In genomic region chr1:175155936-175156335, GRCh38 we compare ENCODE assay signal across 28 cellular contexts.
"Had no signal": no experiment of that assay in that cellular context is flagged by ENCODE, and none has a peak within 500 bp of the region (broad histone marks: within the 10 kb centered on the region; RNA-seq: fewer than 3 reads in every experiment).

No MANE protein-coding gene starts in this region.

- FAIRE-seq: astrocyte, endothelial cell of umbilical vein, keratinocyte, TTC549 had no signal

- H3K27me3 ChIP-seq: brain microvascular endothelial cell, tibial nerve had no signal

- H3K9me3 ChIP-seq: gastroesophageal sphincter, mucosa of descending colon, tibial nerve had no signal

- H3K4me3 Mint-ChIP-seq: activated CD8-positive, alpha-beta T cell treated with anti-CD3 and anti-CD28 coated beads for 36 hours; activated T-cell treated with anti-CD3 and anti-CD28 coated beads, Interleukin-2, amount 50 U/mL, for 4 hours; activated T-helper 17 cell treated with anti-CD3 and anti-CD28 coated beads, Interleukin-2, amount 50 U/mL, for 72 hours; nephron had no signal

- H3K4me1 Mint-ChIP-seq: nephron had no signal

- H3K27ac ChIP-seq: brain microvascular endothelial cell, gastroesophageal sphincter, tibial nerve, VCaP had no signal

- ATAC-seq: activated CD4-positive, CD25-positive, alpha-beta regulatory T cell treated with anti-CD3 and anti-CD28 coated beads, Interleukin-2, amount 50 U/mL, for 24 hours; activated CD8-positive, alpha-beta T cell treated with anti-CD3 and anti-CD28 coated beads for 36 hours; activated T-cell treated with anti-CD3 and anti-CD28 coated beads, Interleukin-2, amount 50 U/mL, for 4 hours; activated T-helper 17 cell treated with anti-CD3 and anti-CD28 coated beads, Interleukin-2, amount 50 U/mL, for 72 hours; gastroesophageal sphincter; left colon; mucosa of descending colon had no signal

- H3K4me2 ChIP-seq: smooth muscle cell had no signal

- H3K27ac Mint-ChIP-seq: activated CD8-positive, alpha-beta T cell treated with anti-CD3 and anti-CD28 coated beads for 36 hours; activated T-helper 17 cell treated with anti-CD3 and anti-CD28 coated beads, Interleukin-2, amount 50 U/mL, for 72 hours; nephron; progenitor cell of endocrine pancreas had no signal

- DNase-seq: activated CD4-positive, alpha-beta T cell treated with anti-CD3 and anti-CD28 coated beads for 48 hours; activated CD8-positive, alpha-beta T cell treated with anti-CD3 and anti-CD28 coated beads for 36 hours; activated gamma-delta T cell treated with Interleukin-2 at 50 U/mL for 16 hours; activated naive CD4-positive, alpha-beta T cell treated with anti-CD3 and anti-CD28 coated beads, Interleukin-2, amount 50 U/mL, for 16 hours; activated T-cell treated with anti-CD3 and anti-CD28 coated beads, Interleukin-2, amount 50 U/mL, for 4 hours; amniotic stem cell; brain microvascular endothelial cell; caudate nucleus; cortex of kidney; hippocampal formation; left colon; mucosa of descending colon; retina; stimulated activated CD4-positive, alpha-beta T cell treated with anti-CD3 and anti-CD28 coated beads, Interleukin-1b, Interleukin-23, amount 100 ng/mL, for 48 hours; stimulated activated naive CD4-positive, alpha-beta T cell had no signal

- H3K9me3 Mint-ChIP-seq: activated CD8-positive, alpha-beta T cell treated with anti-CD3 and anti-CD28 coated beads for 36 hours; activated T-cell treated with anti-CD3 and anti-CD28 coated beads, Interleukin-2, amount 50 U/mL, for 4 hours; activated T-helper 17 cell treated with anti-CD3 and anti-CD28 coated beads, Interleukin-2, amount 50 U/mL, for 72 hours; nephron had no signal

- H3K4me3 ChIP-seq: gastroesophageal sphincter, lung, mucosa of descending colon, smooth muscle cell, tibial nerve had no signal

- H3K36me3 ChIP-seq: brain microvascular endothelial cell had no signal
